39 cellular contexts compared by ENCODE assay signal in genomic region chr14:69807192-69807591, GRCh38. TPM values are rescaled to one million over a fixed set of nuclear protein-coding genes. Genes with fewer than 3 reads are reported as not detected.
"Had no signal": no experiment of that assay in that cellular context is flagged by ENCODE, and none has a peak within 500 bp of the region (broad histone marks: within the 10 kb centered on the region; RNA-seq: fewer than 3 reads in every experiment).

No MANE protein-coding gene starts in this region.

- H3K4me3 ChIP-seq: MG63 had no signal

- H3K36me3 ChIP-seq: MG63 had no signal

- H3K27me3 ChIP-seq: MG63 had no signal

- H3K9me3 ChIP-seq: MG63 had no signal

- DNase-seq: Karpas-422, Kasumi-1, MG63, MM.1S, MV-4-11, NCI-H1048, NCI-H1092, NCI-H1092 treated with DMSO at 0.1 percent for 48 hours, NCI-H1105, NCI-H1105 treated with DMSO at 0.1 percent for 48 hours, NCI-H1417, NCI-H1417 treated with DMSO at 0.1 percent for 48 hours, NCI-H1436, NCI-H1436 treated with DMSO at 0.1 percent for 48 hours, NCI-H146, NCI-H1694, NCI-H1694 treated with DMSO at 0.1 percent for 48 hours, NCI-H187, NCI-H187 treated with DMSO at 0.1 percent for 48 hours, NCI-H1930, NCI-H2029, NCI-H2029 treated with DMSO at 0.1 percent for 48 hours, NCI-H2081, NCI-H2081 treated with DMSO at 0.1 percent for 48 hours, NCI-H2107, NCI-H2171, NCI-H2171 treated with DMSO at 0.1 percent for 48 hours, NCI-H2227 treated with DMSO at 0.1 percent for 48 hours, NCI-H226, NCI-H345, NCI-H446, NCI-H446 treated with DMSO at 0.1 percent for 48 hours, NCI-H510A, NCI-H510A treated with DMSO at 0.1 percent for 48 hours, NCI-H524, NCI-H524 treated with DMSO at 0.1 percent for 48 hours had no signal

RNA-seq across cellular contexts. Expression of gene SLC10A1, which starts 10.2 kb away (rescaled TPM):
- total RNA-seq: LHCN-M2, M059J, NCI-H460 had no signal
